ENCODE assay signal across 14 cellular contexts in genomic region chr13:113906566-113906965, GRCh38. TPM values are rescaled to one million over a fixed set of nuclear protein-coding genes. Genes with fewer than 3 reads are reported as not detected.
DNase-seq lines count a peak whose midpoint lies in the region; ATAC-seq, FAIRE-seq and TF ChIP-seq lines count a peak whose summit lies in the region.
"Had no signal": no experiment of that assay in that cellular context is flagged by ENCODE, and none has a peak within 500 bp of the region (broad histone marks: within the 10 kb centered on the region; RNA-seq: fewer than 3 reads in every experiment).

No MANE protein-coding gene starts in this region.

- no peak overlapping the region for H3K4me3 ChIP-seq in RWPE2 (ENCODE audit: severe bottlenecking)
- H3K4me3 ChIP-seq: ovary, transverse colon had no signal

- no peak overlapping the region for H3K27ac Mint-ChIP-seq in activated CD8-positive, alpha-beta T cell treated with anti-CD3 and anti-CD28 coated beads, Interleukin-2, amount 10 ng/mL, durations not matched to agents 7 days and 5 days
- no peak overlapping the region for H3K27ac Mint-ChIP-seq in activated CD8-positive, alpha-beta T cell treated with anti-CD3 and anti-CD28 coated beads for 36 hours
- no peak overlapping the region for H3K27ac Mint-ChIP-seq in activated CD4-positive, alpha-beta T cell treated with anti-CD3 and anti-CD28 coated beads, Interleukin-2, amount 10 ng/mL, durations not matched to agents 7 days and 5 days

- peaks cover 3% of the 10 kb centered on the region for H3K4me1 Mint-ChIP-seq in activated CD8-positive, alpha-beta T cell treated with anti-CD3 and anti-CD28 coated beads, Interleukin-2, amount 10 ng/mL, durations not matched to agents 7 days and 5 days (ENCODE audit: low read depth)
- peaks cover 5% of the 10 kb centered on the region for H3K4me1 Mint-ChIP-seq in activated CD8-positive, alpha-beta T cell treated with anti-CD3 and anti-CD28 coated beads for 36 hours (ENCODE audit: low read depth)
- H3K4me1 Mint-ChIP-seq in activated CD4-positive, alpha-beta T cell treated with anti-CD3 and anti-CD28 coated beads, Interleukin-2, amount 10 ng/mL, durations not matched to agents 7 days and 5 days = peaks cover 1% of the 10 kb centered on the region

- TF ChIP-seq CTCF in activated CD8-positive, alpha-beta T cell treated with anti-CD3 and anti-CD28 coated beads for 36 hours (IDR thresholded peaks at IDR 0.05) = no peak
- TF ChIP-seq CTCF in RWPE2 (IDR thresholded peaks at IDR 0.05; ENCODE audit: poor library complexity, severe bottlenecking) = no peak

- no peaks in the 10 kb centered on the region for H3K36me3 Mint-ChIP-seq in activated CD8-positive, alpha-beta T cell treated with anti-CD3 and anti-CD28 coated beads, Interleukin-2, amount 10 ng/mL, durations not matched to agents 7 days and 5 days (ENCODE audit: low read depth)
- no peaks in the 10 kb centered on the region for H3K36me3 Mint-ChIP-seq in activated CD8-positive, alpha-beta T cell treated with anti-CD3 and anti-CD28 coated beads for 36 hours (ENCODE audit: low read depth)
- H3K36me3 Mint-ChIP-seq in activated CD4-positive, alpha-beta T cell treated with anti-CD3 and anti-CD28 coated beads, Interleukin-2, amount 10 ng/mL, durations not matched to agents 7 days and 5 days (ENCODE audit: low read depth) = no peaks in the 10 kb centered on the region

- intact Hi-C loops in activated CD8-positive, alpha-beta T cell treated with anti-CD3 and anti-CD28 coated beads for 36 hours (cut with micrococcal nuclease) = no loop called here
- intact Hi-C loops in left cardiac atrium (cut with DNase I) = loop anchor here in 1 of 2 donors (5.0 kb wide), 1 partner anchor 89 kb away; no protein-coding TSS in a partner anchor

- peak overlapping the region; percentile 97 for H3K27ac ChIP-seq in RWPE2 (ENCODE audit: poor library complexity, severe bottlenecking)
- H3K27ac ChIP-seq: ovary, transverse colon had no signal

- H3K4me1 ChIP-seq in RWPE2 (ENCODE audit: insufficient read depth, poor library complexity, severe bottlenecking) = peaks cover 25% of the 10 kb centered on the region

- H3K27me3 ChIP-seq in RWPE2 (ENCODE audit: insufficient read depth, poor library complexity, severe bottlenecking) = no peaks in the 10 kb centered on the region
- H3K27me3 ChIP-seq: ovary had no signal

- FAIRE-seq in urothelium cell line (lab: Jason Lieb, UNC) (peak; percentile 72), GM19239 (lab: Jason Lieb, UNC) (no peak)
- FAIRE-seq: colon, GM12892 had no signal

- H3K36me3 ChIP-seq in RWPE2 (ENCODE audit: low read depth) = no peaks in the 10 kb centered on the region
- H3K36me3 ChIP-seq: ovary, transverse colon had no signal

- POLR2A ChIA-PET in activated CD8-positive, alpha-beta T cell treated with anti-CD3 and anti-CD28 coated beads, Interleukin-2, amount 10 ng/mL, durations not matched to agents 7 days and 5 days (lab: Charles Lee) = no interaction called here
- POLR2A ChIA-PET in activated CD8-positive, alpha-beta T cell treated with anti-CD3 and anti-CD28 coated beads for 36 hours (lab: Charles Lee) = no interaction called here
- POLR2A ChIA-PET in activated CD4-positive, alpha-beta T cell treated with anti-CD3 and anti-CD28 coated beads, Interleukin-2, amount 10 ng/mL, durations not matched to agents 7 days and 5 days (lab: Charles Lee) = no interaction called here

- peaks cover 5% of the 10 kb centered on the region for H3K9me3 ChIP-seq in RWPE2 (ENCODE audit: severe bottlenecking)
- H3K9me3 ChIP-seq: ovary, transverse colon had no signal

- no peaks in the 10 kb centered on the region for H3K9me3 Mint-ChIP-seq in activated CD8-positive, alpha-beta T cell treated with anti-CD3 and anti-CD28 coated beads, Interleukin-2, amount 10 ng/mL, durations not matched to agents 7 days and 5 days (ENCODE audit: insufficient read depth)
- no peaks in the 10 kb centered on the region for H3K9me3 Mint-ChIP-seq in activated CD8-positive, alpha-beta T cell treated with anti-CD3 and anti-CD28 coated beads for 36 hours
- H3K9me3 Mint-ChIP-seq in activated CD4-positive, alpha-beta T cell treated with anti-CD3 and anti-CD28 coated beads, Interleukin-2, amount 10 ng/mL, durations not matched to agents 7 days and 5 days = no peaks in the 10 kb centered on the region

- DNase-seq in activated CD8-positive, alpha-beta T cell treated with anti-CD3 and anti-CD28 coated beads, Interleukin-2, amount 10 ng/mL, durations not matched to agents 7 days and 5 days = peak; percentile 8
- no peak for DNase-seq in activated CD8-positive, alpha-beta T cell treated with anti-CD3 and anti-CD28 coated beads for 36 hours
- DNase-seq in RWPE2 (ENCODE audit: low spot score) (no peak), left cardiac atrium (no peak), urothelium cell line (ENCODE audit: low spot score) (peak; percentile 70), GM19239 (ENCODE audit: insufficient read length, low spot score) (no peak)
- no peak for DNase-seq in stimulated activated CD4-positive, alpha-beta T cell treated with anti-CD3 and anti-CD28 coated beads, Interleukin-2, amount 100 ng/mL, for 48 hours
- DNase-seq in activated CD4-positive, alpha-beta T cell treated with anti-CD3 and anti-CD28 coated beads, Interleukin-2, amount 10 ng/mL, durations not matched to agents 7 days and 5 days = no peak
- DNase-seq: midbrain, NCI-H524 treated with DMSO at 0.1 percent for 48 hours, transverse colon had no signal

- ATAC-seq in activated CD8-positive, alpha-beta T cell treated with anti-CD3 and anti-CD28 coated beads, Interleukin-2, amount 10 ng/mL, durations not matched to agents 7 days and 5 days = no peak
- ATAC-seq in activated CD8-positive, alpha-beta T cell treated with anti-CD3 and anti-CD28 coated beads for 36 hours = no peak
- no peak for ATAC-seq in RWPE2 (ENCODE audit: low read depth)
- peak; percentile 59 to 61 for ATAC-seq in left cardiac atrium

- CTCF ChIA-PET in activated CD8-positive, alpha-beta T cell treated with anti-CD3 and anti-CD28 coated beads, Interleukin-2, amount 10 ng/mL, durations not matched to agents 7 days and 5 days (lab: Charles Lee) = no interaction called here
- CTCF ChIA-PET in activated CD8-positive, alpha-beta T cell treated with anti-CD3 and anti-CD28 coated beads for 36 hours (lab: Charles Lee) = no interaction called here
- CTCF ChIA-PET in activated CD4-positive, alpha-beta T cell treated with anti-CD3 and anti-CD28 coated beads, Interleukin-2, amount 10 ng/mL, durations not matched to agents 7 days and 5 days (lab: Charles Lee) = no interaction called here

- H3K27me3 Mint-ChIP-seq in activated CD8-positive, alpha-beta T cell treated with anti-CD3 and anti-CD28 coated beads, Interleukin-2, amount 10 ng/mL, durations not matched to agents 7 days and 5 days (ENCODE audit: low read depth) = peaks cover 31% of the 10 kb centered on the region
- peaks cover 26% of the 10 kb centered on the region for H3K27me3 Mint-ChIP-seq in activated CD8-positive, alpha-beta T cell treated with anti-CD3 and anti-CD28 coated beads for 36 hours
- H3K27me3 Mint-ChIP-seq in activated CD4-positive, alpha-beta T cell treated with anti-CD3 and anti-CD28 coated beads, Interleukin-2, amount 10 ng/mL, durations not matched to agents 7 days and 5 days = peaks cover 42% of the 10 kb centered on the region

- H3K4me3 Mint-ChIP-seq in activated CD8-positive, alpha-beta T cell treated with anti-CD3 and anti-CD28 coated beads, Interleukin-2, amount 10 ng/mL, durations not matched to agents 7 days and 5 days = no peak overlapping the region
- no peak overlapping the region for H3K4me3 Mint-ChIP-seq in activated CD8-positive, alpha-beta T cell treated with anti-CD3 and anti-CD28 coated beads for 36 hours
- H3K4me3 Mint-ChIP-seq in activated CD4-positive, alpha-beta T cell treated with anti-CD3 and anti-CD28 coated beads, Interleukin-2, amount 10 ng/mL, durations not matched to agents 7 days and 5 days = no peak overlapping the region

RNA-seq across cellular contexts. Expression of gene GAS6, which starts 42.7 kb away (rescaled TPM):
- total RNA-seq in activated CD8-positive, alpha-beta T cell treated with anti-CD3 and anti-CD28 coated beads, Interleukin-2, amount 10 ng/mL, durations not matched to agents 7 days and 5 days = under 1 TPM; 0.53 to 0.65 TPM
- total RNA-seq in activated CD8-positive, alpha-beta T cell treated with anti-CD3 and anti-CD28 coated beads for 36 hours = under 1 TPM; 0.23 to 0.25 TPM
- 100 to 1,000 TPM; 165 to 175 TPM for total RNA-seq in left cardiac atrium
- under 1 TPM; 0.82 to 0.92 TPM for total RNA-seq in activated CD4-positive, alpha-beta T cell treated with anti-CD3 and anti-CD28 coated beads, Interleukin-2, amount 10 ng/mL, durations not matched to agents 7 days and 5 days

Comparison
In these comparisons a context has a peak if more than half of its experiments do, and no peak if none do; other contexts are left out.
1. DNase-seq: peak in activated CD8-positive, alpha-beta T cell treated with anti-CD3 and anti-CD28 coated beads, Interleukin-2, amount 10 ng/mL, durations not matched to agents 7 days and 5 days (single experiment) and urothelium cell line (single experiment); none in activated CD8-positive, alpha-beta T cell treated with anti-CD3 and anti-CD28 coated beads for 36 hours (single experiment), RWPE2 (single experiment), left cardiac atrium (single experiment), stimulated activated CD4-positive, alpha-beta T cell treated with anti-CD3 and anti-CD28 coated beads, Interleukin-2, amount 100 ng/mL, for 48 hours (0 of 2), GM19239 (single experiment) and activated CD4-positive, alpha-beta T cell treated with anti-CD3 and anti-CD28 coated beads, Interleukin-2, amount 10 ng/mL, durations not matched to agents 7 days and 5 days (single experiment).
2. ATAC-seq: peak in left cardiac atrium (2 of 2); none in activated CD8-positive, alpha-beta T cell treated with anti-CD3 and anti-CD28 coated beads, Interleukin-2, amount 10 ng/mL, durations not matched to agents 7 days and 5 days (single experiment), activated CD8-positive, alpha-beta T cell treated with anti-CD3 and anti-CD28 coated beads for 36 hours (single experiment) and RWPE2 (single experiment).
3. RNA of gene GAS6, which starts 42.7 kb away (total RNA-seq): 165 to 175 TPM in left cardiac atrium; 0.82 to 0.92 TPM in activated CD4-positive, alpha-beta T cell treated with anti-CD3 and anti-CD28 coated beads, Interleukin-2, amount 10 ng/mL, durations not matched to agents 7 days and 5 days, 0.53 to 0.65 TPM in activated CD8-positive, alpha-beta T cell treated with anti-CD3 and anti-CD28 coated beads, Interleukin-2, amount 10 ng/mL, durations not matched to agents 7 days and 5 days and 0.23 to 0.25 TPM in activated CD8-positive, alpha-beta T cell treated with anti-CD3 and anti-CD28 coated beads for 36 hours; every median in the first group is over 10 times any median in the second.